22 cellular contexts compared by ENCODE assay signal in genomic region chr7:128947854-128948253, GRCh38. TPM values are rescaled to one million over a fixed set of nuclear protein-coding genes. Genes with fewer than 3 reads are reported as not detected.
DNase-seq lines count a peak whose midpoint lies in the region; ATAC-seq, FAIRE-seq and TF ChIP-seq lines count a peak whose summit lies in the region.
"Had no signal": no experiment of that assay in that cellular context is flagged by ENCODE, and none has a peak within 500 bp of the region (broad histone marks: within the 10 kb centered on the region; RNA-seq: fewer than 3 reads in every experiment).

No MANE protein-coding gene starts in this region.

- H3K4me2 ChIP-seq in mammary epithelial cell (ENCODE audit: insufficient read depth, low read depth, low read length) (no peak overlapping the region), H1 (ENCODE audit: insufficient read depth in 1 of 2, low read depth in 2 of 2, low read length in 2 of 2) (no peak overlapping the region)

- no peaks in the 10 kb centered on the region for H3K4me1 ChIP-seq in mammary epithelial cell (ENCODE audit: insufficient read depth, low read length)
- H3K4me1 ChIP-seq in H1 (replicated peaks in 1 of 4; ENCODE audit: control insufficient read depth in 3 of 4, insufficient read depth in 4 of 4, low read length in 3 of 4): peaks cover 0 to 3% (median under 1%) of the 10 kb centered on the region in 4 experiments; a peak in 1 of 7 replicates
- H3K4me1 ChIP-seq: suprapubic skin had no signal

- DNase-seq in MCF 10A (ENCODE audit: unreplicated experiment): peak; percentile 64
- no peak for DNase-seq in mammary epithelial cell
- peak; percentile 27 for DNase-seq in NCI-H226
- DNase-seq in H1 (ENCODE audit: low read depth in 1 of 2, low spot score in 2 of 2): no peak
- DNase-seq in stimulated activated naive B cell treated with anti-CD40 and anti-IgM and Interleukin-4, amounts not matched to agents 10 μg/mL and 1 μg/mL and 100 μg/mL, for 72 hours: no peak
- no peak for DNase-seq in iPS-NIHi11 (ENCODE audit: low spot score)
- no peak for DNase-seq in left colon
- no peak for DNase-seq in NCI-H69 (lab: John Stamatoyannopoulos, UW)
- DNase-seq: CD4-positive, alpha-beta memory T cell; dermis blood vessel endothelial cell; DMS79; left cardiac atrium; midbrain; NCI-H1436 treated with DMSO at 0.1 percent for 48 hours; stimulated activated CD8-positive, alpha-beta memory T cell treated with anti-CD3 and anti-CD28 coated beads, Interleukin-4, amount 100 ng/mL, for 48 hours had no signal

- TF ChIP-seq POLR2A in H1 (IDR thresholded peaks at IDR 0.05; ENCODE audit: control extremely low read depth in 1 of 2, low read depth in 2 of 2, low read length in 2 of 2): no peak

- CTCF ChIA-PET in MCF 10A (lab: Yijun Ruan, JAX): interaction anchor here (0.5 to 3.1 kb wide), 4 partner anchors 29 to 279 kb away, joined by 3 to 10 read pairs (median 4); no protein-coding TSS in a partner anchor
- CTCF ChIA-PET in mammary epithelial cell (lab: Charles Lee; ENCODE audit: low non-redundant PET): no interaction called here
- CTCF ChIA-PET in H1 (lab: Charles Lee; ENCODE audit: partially characterized antibody): interaction anchor here (0.6 to 7.0 kb wide), 26 partner anchors 8 to 385 kb away, joined by 3 to 44 read pairs (median 4); partner anchors contain the start of genes ATP6V1F, IRF5, KCP and TNPO3

- dilution Hi-C loops in mammary epithelial cell (cut with HindIII; ENCODE audit: low sequenced_read_pairs): no loop called here

- no peak overlapping the region for H3K4me3 ChIP-seq in mammary epithelial cell (replicated peaks in 1 of 3; ENCODE audit: insufficient read depth in 1 of 3, low read depth in 2 of 3, low read length in 3 of 3)
- no peak overlapping the region for H3K4me3 ChIP-seq in H1 (ENCODE audit: extremely low read depth in 1 of 4, insufficient read depth in 2 of 4, low read depth in 3 of 4, low read length in 4 of 4)
- H3K4me3 ChIP-seq: suprapubic skin had no signal

- H3K27me3 Mint-ChIP-seq in MCF 10A (ENCODE audit: insufficient read depth, unreplicated experiment): no peaks in the 10 kb centered on the region
- no peaks in the 10 kb centered on the region for H3K27me3 Mint-ChIP-seq in stimulated activated naive B cell treated with anti-CD40 and anti-IgM and Interleukin-4, amounts not matched to agents 10 μg/mL and 1 μg/mL and 100 μg/mL, for 72 hours
- H3K27me3 Mint-ChIP-seq: CD4-positive, alpha-beta memory T cell had no signal

- H3K9me3 ChIP-seq in mammary epithelial cell (replicated peaks; ENCODE audit: insufficient read depth, low read length) (no peaks in the 10 kb centered on the region), H1 (ENCODE audit: insufficient read depth in 2 of 2, low read depth in 1 of 2, low read length in 1 of 2) (no peaks in the 10 kb centered on the region)
- H3K9me3 ChIP-seq: suprapubic skin had no signal

- H3K79me2 ChIP-seq in mammary epithelial cell (ENCODE audit: insufficient read depth, low read length) (no peaks in the 10 kb centered on the region), H1 (ENCODE audit: control insufficient read depth in 1 of 2, insufficient read depth in 2 of 2, low read length in 2 of 2) (no peaks in the 10 kb centered on the region)

- no peak overlapping the region for H3K4me3 Mint-ChIP-seq in MCF 10A (ENCODE audit: unreplicated experiment)
- no peak overlapping the region for H3K4me3 Mint-ChIP-seq in stimulated activated naive B cell treated with anti-CD40 and anti-IgM and Interleukin-4, amounts not matched to agents 10 μg/mL and 1 μg/mL and 100 μg/mL, for 72 hours
- H3K4me3 Mint-ChIP-seq: CD4-positive, alpha-beta memory T cell had no signal

- H3K9me3 Mint-ChIP-seq in MCF 10A (ENCODE audit: unreplicated experiment): no peaks in the 10 kb centered on the region
- H3K9me3 Mint-ChIP-seq in stimulated activated naive B cell treated with anti-CD40 and anti-IgM and Interleukin-4, amounts not matched to agents 10 μg/mL and 1 μg/mL and 100 μg/mL, for 72 hours: no peaks in the 10 kb centered on the region
- H3K9me3 Mint-ChIP-seq: CD4-positive, alpha-beta memory T cell had no signal

- H4K20me1 ChIP-seq in mammary epithelial cell (ENCODE audit: insufficient read depth, low read length) (no peaks in the 10 kb centered on the region), H1 (replicated peaks in 1 of 2; ENCODE audit: control insufficient read depth in 1 of 2, insufficient read depth in 2 of 2, low read length in 2 of 2) (no peaks in the 10 kb centered on the region)

- no peaks in the 10 kb centered on the region for H3K23me2 ChIP-seq in H1 (ENCODE audit: low read depth, low read length)

- no peak for TF ChIP-seq EP300 in H1 (IDR thresholded peaks at IDR 0.05; ENCODE audit: borderline replicate concordance in 1 of 2, low read depth in 2 of 2, low read length in 2 of 2)

- no peak overlapping the region for H4K91ac ChIP-seq in H1 (replicated peaks; ENCODE audit: insufficient read length, low read length)

- H3K14ac ChIP-seq in H1 (ENCODE audit: insufficient read length): no peak overlapping the region

- peaks cover 6% of the 10 kb centered on the region for H3K36me3 ChIP-seq in mammary epithelial cell (ENCODE audit: insufficient read depth, low read length)
- H3K36me3 ChIP-seq in H1 (ENCODE audit: control insufficient read depth in 2 of 4, insufficient read depth in 4 of 4, low read length in 3 of 4): peaks cover 0 to 7% (median 1%) of the 10 kb centered on the region in 4 experiments; a peak in 1 of 8 replicates

- H3K27ac Mint-ChIP-seq in MCF 10A (ENCODE audit: low read depth, unreplicated experiment): no peak overlapping the region
- peak overlapping the region; percentile 79 for H3K27ac Mint-ChIP-seq in stimulated activated naive B cell treated with anti-CD40 and anti-IgM and Interleukin-4, amounts not matched to agents 10 μg/mL and 1 μg/mL and 100 μg/mL, for 72 hours

- no peak overlapping the region for H4K5ac ChIP-seq in H1 (ENCODE audit: insufficient read length, low read depth, low read length)

- intact Hi-C loops in MCF 10A (cut with micrococcal nuclease): no loop called here
- intact Hi-C loops in mammary epithelial cell (cut with micrococcal nuclease): no loop called here
- intact Hi-C loops in left colon (cut with DNase I, micrococcal nuclease): no loop called here

- H3K79me1 ChIP-seq in H1 (ENCODE audit: low read depth, low read length): no peaks in the 10 kb centered on the region

- H2AFZ ChIP-seq in mammary epithelial cell (ENCODE audit: low read depth, low read length): no peak overlapping the region
- no peak overlapping the region for H2AFZ ChIP-seq in H1 (ENCODE audit: low read length)

- 94% methylated on average over 7 of the region's 9 CpGs for WGBS in mammary epithelial cell (ENCODE audit: low coverage, missing lambda C conversion rate)
- WGBS in H1 (ENCODE audit: extremely low coverage in 1 of 2, insufficient coverage in 1 of 2, insufficient read length in 1 of 2, insufficient replicate concordance in 2 of 2, low coverage in 1 of 2, low lambda C conversion rate in 2 of 2, missing lambda C conversion rate in 1 of 2), 2 experiments: 92% methylated on average over 9 of the region's 9 CpGs; no CpG with 5 or more reads in 1 of the 2 experiments

- peak overlapping the region; percentile 4; the same call in 1 of the 2 replicates for H3K18ac ChIP-seq in H1 (ENCODE audit: extremely low read depth, low read length)

- H3K27me3 ChIP-seq in mammary epithelial cell (ENCODE audit: insufficient read depth, low read length) (no peaks in the 10 kb centered on the region), H1 (replicated peaks in 1 of 4; ENCODE audit: control insufficient read depth in 3 of 4, extremely low read depth in 1 of 4, insufficient read depth in 3 of 4, low read length in 3 of 4) (no peaks in the 10 kb centered on the region; a peak in 1 of 7 replicates)
- H3K27me3 ChIP-seq: suprapubic skin had no signal

- no peak overlapping the region for H3K23ac ChIP-seq in H1 (ENCODE audit: insufficient read length)

- H2BK5ac ChIP-seq in H1 (ENCODE audit: low read depth, low read length): no peak overlapping the region

- no peak overlapping the region for H2BK120ac ChIP-seq in H1 (replicated peaks; ENCODE audit: low read depth, low read length)

- no peak for ATAC-seq in stimulated activated naive B cell treated with anti-CD40 and anti-IgM and Interleukin-4, amounts not matched to agents 10 μg/mL and 1 μg/mL and 100 μg/mL, for 72 hours (replicated peaks)
- no peak for ATAC-seq in left colon
- ATAC-seq: activated CD4-positive, CD25-positive, alpha-beta regulatory T cell treated with anti-CD3 and anti-CD28 coated beads, Interleukin-2, amount 50 U/mL, for 24 hours had no signal

- H3K27ac ChIP-seq in mammary epithelial cell (ENCODE audit: insufficient read depth, low read depth, low read length): no peak overlapping the region
- H3K27ac ChIP-seq in H1 (ENCODE audit: low read depth, low read length): no peak overlapping the region
- H3K27ac ChIP-seq: epithelial cell of prostate, suprapubic skin had no signal

- BruUV-seq in MCF 10A (replicated peaks; lab: Mats Ljungman, UMichigan): no TSS peak
- BruUV-seq in mammary epithelial cell (replicated peaks; lab: Mats Ljungman, UMichigan): no TSS peak

- TF ChIP-seq RAD21 in H1 (IDR thresholded peaks at IDR 0.05 in 1 of 2, conservative IDR thresholded peaks at IDR 0.05 in 1 of 2; ENCODE audit: low read depth in 2 of 2, low read length in 2 of 2): no peak

- H2BK15ac ChIP-seq in H1 (ENCODE audit: low read length): no peak overlapping the region

- H3K56ac ChIP-seq in H1 (replicated peaks; ENCODE audit: insufficient read length, low read depth, low read length): no peak overlapping the region

- TF ChIP-seq CTCF in MCF 10A (IDR thresholded peaks at IDR 0.05; ENCODE audit: unreplicated experiment) (no peak), mammary epithelial cell (conservative IDR thresholded peaks at IDR 0.05 in 1 of 2, IDR thresholded peaks at IDR 0.05 in 1 of 2; ENCODE audit: extremely low read depth in 1 of 2, insufficient read depth in 1 of 2, low read depth in 1 of 2, low read length in 2 of 2) (no peak), H1 (IDR thresholded peaks at IDR 0.05; ENCODE audit: control extremely low read depth in 1 of 3, insufficient read depth in 1 of 3, low read depth in 1 of 3, low read length in 3 of 3) (no peak)

- no peak overlapping the region for H2AK5ac ChIP-seq in H1 (ENCODE audit: low read depth, low read length)

- H2BK20ac ChIP-seq in H1 (ENCODE audit: low read length): no peak overlapping the region

- in situ Hi-C loops in mammary epithelial cell (cut with MboI; ENCODE audit: low sequenced_read_pairs in 2 of 2): no loop called here

- POLR2A ChIA-PET in MCF 10A (lab: Yijun Ruan, JAX): interaction anchor here (0.8 to 1.5 kb wide), 3 partner anchors 9 to 107 kb away, joined by 3 to 8 read pairs (median 5); partner anchors contain the start of gene TNPO3
- POLR2A ChIA-PET in H1 (lab: Charles Lee; ENCODE audit: partially characterized antibody): interaction anchor here (0.9 to 2.1 kb wide), 9 partner anchors 8 to 120 kb away, joined by 3 to 7 read pairs (median 3); partner anchors contain the start of gene IRF5

- no peak overlapping the region for H3K4ac ChIP-seq in H1 (replicated peaks; ENCODE audit: insufficient read length, low read depth, low read length)

- H4K8ac ChIP-seq in H1 (ENCODE audit: extremely low read depth, insufficient read depth, low read length): no peak overlapping the region

- H3K36me3 Mint-ChIP-seq in MCF 10A (ENCODE audit: insufficient read depth, unreplicated experiment): peaks cover 11% of the 10 kb centered on the region
- peaks cover 62 to 65% of the 10 kb centered on the region in 2 donors for H3K36me3 Mint-ChIP-seq in stimulated activated naive B cell treated with anti-CD40 and anti-IgM and Interleukin-4, amounts not matched to agents 10 μg/mL and 1 μg/mL and 100 μg/mL, for 72 hours

- H3K9ac ChIP-seq in mammary epithelial cell (ENCODE audit: insufficient read depth, low read length) (no peak overlapping the region), H1 (replicated peaks in 1 of 4; ENCODE audit: extremely low read depth in 1 of 4, low read depth in 3 of 4, low read length in 3 of 4) (no peak overlapping the region)

- FAIRE-seq in H1 (lab: Jason Lieb, UNC): no peak
- FAIRE-seq: bronchial epithelial cell, frontal cortex, GM18507 had no signal

- H3K4me1 Mint-ChIP-seq in MCF 10A (ENCODE audit: insufficient read depth, unreplicated experiment): no peaks in the 10 kb centered on the region
- H3K4me1 Mint-ChIP-seq in stimulated activated naive B cell treated with anti-CD40 and anti-IgM and Interleukin-4, amounts not matched to agents 10 μg/mL and 1 μg/mL and 100 μg/mL, for 72 hours: peaks cover 33 to 67% of the 10 kb centered on the region in 2 donors

- H2BK12ac ChIP-seq in H1 (ENCODE audit: low read depth, low read length): no peak overlapping the region

RNA-seq across cellular contexts. Expression of gene IRF5, which starts 10.1 kb away (rescaled TPM):
- total RNA-seq in MCF 10A (2022): 7.5 and 10.1 TPM in 2 replicates
- total RNA-seq in mammary epithelial cell: 10 to 100 TPM; 10.9 to 12.7 TPM
- 2.8 TPM for polyA plus RNA-seq in mammary epithelial cell
- polyA minus RNA-seq in mammary epithelial cell: 4.5 TPM
- 0.28 and 0.75 TPM in 2 replicates for total RNA-seq in H1 (2021; fragmentation: NEBNext Ultra II Directional; extraction: Animal tissue kit (Norgen Biotek cat#: 25700))
- polyA plus RNA-seq in H1 (2011; rRNA removed): 1.1 and 1.5 TPM in 2 replicates
- polyA plus RNA-seq in H1 (2011; cell fraction: cytosol; rRNA removed): 1.5 TPM
- polyA plus RNA-seq in H1 (2011; cell fraction: nucleus; rRNA removed): 2.5 TPM
- 0.93 to 1.4 TPM (median 1.2 TPM) in 4 replicates for polyA plus RNA-seq in H1 (2012, experiment 1 of 2)
- polyA plus RNA-seq in H1 (2012, experiment 2 of 2): 1.7 TPM
- polyA plus RNA-seq in H1 (2013, experiment 1 of 2): 0.55 TPM
- 0.44 TPM for polyA plus RNA-seq in H1 (2013, experiment 2 of 2)
- 0.83 and 1.8 TPM in 2 replicates for polyA minus RNA-seq in H1 (2011; rRNA and poly(A)+ RNA removed)
- 1.2 TPM for polyA minus RNA-seq in H1 (2011; cell fraction: cytosol; rRNA and poly(A)+ RNA removed)
- polyA minus RNA-seq in H1 (2011; cell fraction: nucleus; rRNA and poly(A)+ RNA removed): 1.1 TPM
- 1 to 10 TPM; 6.6 to 8.5 TPM for total RNA-seq in left colon
- polyA plus RNA-seq: neural cell had no signal

RNA-seq across cellular contexts. Expression of gene KCP, which starts 37.3 kb away (rescaled TPM):
- total RNA-seq in MCF 10A (2022): 0.42 and 0.68 TPM in 2 replicates
- total RNA-seq in mammary epithelial cell: under 1 TPM in 1 of 2 donors, not detected in 1; 0.50 TPM
- 0.20 TPM for polyA plus RNA-seq in mammary epithelial cell
- polyA minus RNA-seq in mammary epithelial cell: not detected
- 1.8 and 2.0 TPM in 2 replicates for total RNA-seq in H1 (2021; fragmentation: NEBNext Ultra II Directional; extraction: Animal tissue kit (Norgen Biotek cat#: 25700))
- 1.3 and 2.1 TPM in 2 replicates for polyA plus RNA-seq in H1 (2011; rRNA removed)
- 1.6 TPM for polyA plus RNA-seq in H1 (2011; cell fraction: cytosol; rRNA removed)
- 8.1 TPM for polyA plus RNA-seq in H1 (2011; cell fraction: nucleus; rRNA removed)
- 1.1 to 2.3 TPM (median 1.6 TPM) in 4 replicates for polyA plus RNA-seq in H1 (2012, experiment 1 of 2)
- polyA plus RNA-seq in H1 (2012, experiment 2 of 2): 0.51 TPM
- 1.8 TPM for polyA plus RNA-seq in H1 (2013, experiment 1 of 2)
- polyA plus RNA-seq in H1 (2013, experiment 2 of 2): 1.5 TPM
- 1.1 and 1.4 TPM in 2 replicates for polyA minus RNA-seq in H1 (2011; rRNA and poly(A)+ RNA removed)
- polyA minus RNA-seq in H1 (2011; cell fraction: cytosol; rRNA and poly(A)+ RNA removed): 0.59 TPM
- polyA minus RNA-seq in H1 (2011; cell fraction: nucleus; rRNA and poly(A)+ RNA removed): 4.3 TPM
- total RNA-seq in left colon: 1 to 10 TPM in 1 of 2 donors, under 1 TPM in 1; 0.81 to 1.6 TPM
- polyA plus RNA-seq: CD4-positive, alpha-beta memory T cell had no signal

Comparison
In these comparisons a context has a peak if more than half of its experiments do, and no peak if none do; other contexts are left out.
1. DNase-seq: peak in MCF 10A (single experiment) and NCI-H226 (single experiment); none in mammary epithelial cell (single experiment), H1 (0 of 2), stimulated activated naive B cell treated with anti-CD40 and anti-IgM and Interleukin-4, amounts not matched to agents 10 μg/mL and 1 μg/mL and 100 μg/mL, for 72 hours (single experiment), iPS-NIHi11 (single experiment), left colon (0 of 2) and NCI-H69 (single experiment).